7 cellular contexts compared by ENCODE assay signal in genomic region chrX:153981771-153982533, GRCh38. TPM values are rescaled to one million over a fixed set of nuclear protein-coding genes. Genes with fewer than 3 reads are reported as not detected.
DNase-seq lines count a peak whose midpoint lies in the region; TF ChIP-seq lines count a peak whose summit lies in the region.

No MANE protein-coding gene starts in this region.

- peaks cover 6% of the 10 kb centered on the region for H3K79me1 ChIP-seq in mesenchymal stem cell (replicated peaks; ENCODE audit: low read length, poor library complexity, severe bottlenecking)

- no peaks in the 10 kb centered on the region for H3F3A ChIP-seq in OCI-LY1 (ENCODE audit: insufficient read depth, low read length)

- TF ChIP-seq EP300 in transverse colon (IDR thresholded peaks at IDR 0.05; ENCODE audit: low read depth) = no peak

- H2BK12ac ChIP-seq in mesenchymal stem cell (ENCODE audit: low read length in 2 of 2) = no peak overlapping the region

- H3K27me3 ChIP-seq in OCI-LY1 (ENCODE audit: insufficient read depth, low read length) (no peaks in the 10 kb centered on the region), transverse colon (no peaks in the 10 kb centered on the region), mesenchymal stem cell (ENCODE audit: control insufficient read depth in 1 of 2, insufficient read depth in 1 of 2, low read length in 2 of 2) (peaks cover 0 to 11% of the 10 kb centered on the region in 2 experiments)

- H3K4me1 ChIP-seq in OCI-LY1 (ENCODE audit: insufficient read depth, low read length, severe bottlenecking) (peaks cover 47% of the 10 kb centered on the region), transverse colon (peaks cover 0 to 16% (median 10%) of the 10 kb centered on the region in 4 donors), mesenchymal stem cell (ENCODE audit: control insufficient read depth, insufficient read depth, low read depth, low read length) (peaks cover 5% of the 10 kb centered on the region)

- WGBS in transverse colon (ENCODE audit: low coverage in 1 of 2), 2 donors = 81% methylated on average over 51 of the region's 52 CpGs; no CpG with 5 or more reads in 1 of the 2 donors
- 96% methylated on average over 45 of the region's 52 CpGs for WGBS in mesenchymal stem cell

- in situ Hi-C loops in transverse colon (cut with MboI; ENCODE audit: low pct_ligation_motif_present in 1 of 4, low pct_unique_long_range_greater_than_20kb in 1 of 4, low sequenced_read_pairs in 3 of 4) = no loop called here

- intact Hi-C loops in transverse colon (cut with DNase I; ENCODE audit: low total_unique reads) = no loop called here

- DNase-seq in activated effector memory CD4-positive, alpha-beta T cell treated with anti-CD3 and anti-CD28 coated beads, Interleukin-2, amount 50 U/mL, for 16 hours = peak; percentile 85
- DNase-seq in medulla oblongata (ENCODE audit: extremely low spot score) = peak; percentile 56
- DNase-seq in transverse colon = peak; percentile 62
- DNase-seq in SW480 (ENCODE audit: low spot score) = no peak
- DNase-seq in mesenchymal stem cell = no peak
- no peak for DNase-seq in COR-L47 (lab: John Stamatoyannopoulos, UW)

- H4K8ac ChIP-seq in mesenchymal stem cell (ENCODE audit: low read length) = no peak overlapping the region

- H3K27ac ChIP-seq in OCI-LY1 (ENCODE audit: low read depth, low read length, poor library complexity, severe bottlenecking) = peak overlapping the region; percentile 73
- H3K27ac ChIP-seq in transverse colon = peak overlapping the region; percentile 37 to 66 (median 55)
- H3K27ac ChIP-seq in mesenchymal stem cell (ENCODE audit: low read length, poor library complexity, severe bottlenecking) = no peak overlapping the region

- H3K79me2 ChIP-seq in OCI-LY1 (ENCODE audit: insufficient read depth, low read length) = no peaks in the 10 kb centered on the region

- peak overlapping the region in 1 of 2 experiments; percentile 32 for H3K14ac ChIP-seq in mesenchymal stem cell (ENCODE audit: low read length in 2 of 2)

- no peak overlapping the region for H4K91ac ChIP-seq in mesenchymal stem cell (ENCODE audit: low read length)

- no peak for TF ChIP-seq POLR2A in transverse colon (IDR thresholded peaks at IDR 0.05)

- H3K18ac ChIP-seq in mesenchymal stem cell (ENCODE audit: low read depth in 1 of 2, low read length in 2 of 2) = no peak overlapping the region

- H4K20me1 ChIP-seq in OCI-LY1 (ENCODE audit: insufficient read depth, low read length) = no peaks in the 10 kb centered on the region

- H2BK5ac ChIP-seq in mesenchymal stem cell (ENCODE audit: low read depth, low read length, poor library complexity, severe bottlenecking) = no peak overlapping the region

- H2BK120ac ChIP-seq in mesenchymal stem cell (ENCODE audit: low read depth, low read length) = no peak overlapping the region

- H2BK15ac ChIP-seq in mesenchymal stem cell (ENCODE audit: low read depth, poor library complexity, severe bottlenecking) = no peak overlapping the region

- H3K9me3 ChIP-seq in OCI-LY1 (ENCODE audit: low read length) = no peaks in the 10 kb centered on the region
- H3K9me3 ChIP-seq in transverse colon = no peaks in the 10 kb centered on the region
- H3K9me3 ChIP-seq in mesenchymal stem cell (ENCODE audit: control insufficient read depth, low read length) = no peaks in the 10 kb centered on the region

- no peak overlapping the region for H3K4me2 ChIP-seq in OCI-LY1 (ENCODE audit: low read length)
- no peak overlapping the region for H3K4me2 ChIP-seq in mesenchymal stem cell (ENCODE audit: low read length, poor library complexity, severe bottlenecking)

- H3K9ac ChIP-seq in OCI-LY1 (ENCODE audit: low read length) (no peak overlapping the region), mesenchymal stem cell (ENCODE audit: low read length) (no peak overlapping the region)

- no peak for TF ChIP-seq CTCF in OCI-LY1 (IDR thresholded peaks at IDR 0.05; ENCODE audit: low read length)
- TF ChIP-seq CTCF in transverse colon (IDR thresholded peaks at IDR 0.05) = no peak

- no peak overlapping the region for H3K4ac ChIP-seq in mesenchymal stem cell (ENCODE audit: low read depth in 1 of 2, low read length in 2 of 2)

- H3K36me3 ChIP-seq in OCI-LY1 (ENCODE audit: insufficient read depth, low read length) (no peaks in the 10 kb centered on the region), transverse colon (no peaks in the 10 kb centered on the region), mesenchymal stem cell (ENCODE audit: control insufficient read depth in 1 of 2, insufficient read depth in 2 of 2, low read depth in 1 of 2, low read length in 2 of 2) (peaks cover 0 to 17% of the 10 kb centered on the region in 2 experiments)

- no peak overlapping the region for H3K4me3 ChIP-seq in OCI-LY1 (ENCODE audit: low read depth, low read length, poor library complexity, severe bottlenecking)
- H3K4me3 ChIP-seq in transverse colon = no peak overlapping the region
- no peak overlapping the region for H3K4me3 ChIP-seq in mesenchymal stem cell (ENCODE audit: insufficient read depth in 1 of 2, low read depth in 1 of 2, low read length in 2 of 2)

- no peak overlapping the region for H2AFZ ChIP-seq in OCI-LY1 (ENCODE audit: low read length)
- no peak overlapping the region for H2AFZ ChIP-seq in mesenchymal stem cell (ENCODE audit: low read depth, low read length)

- no peaks in the 10 kb centered on the region for H3K9me2 ChIP-seq in OCI-LY1 (ENCODE audit: low read depth, low read length)

- H2AK5ac ChIP-seq in mesenchymal stem cell (ENCODE audit: low read length, severe bottlenecking) = no peak overlapping the region

- no peak overlapping the region for H3K23ac ChIP-seq in mesenchymal stem cell (ENCODE audit: low read length in 2 of 2)

RNA-seq across cellular contexts. Expression of gene TMEM187, which starts 9.4 kb away (rescaled TPM):
- 10 to 100 TPM in 1 of 4 donors, 1 to 10 TPM in 3; 1.6 to 11.2 (median 5.5) TPM for total RNA-seq in transverse colon
- 5.8 TPM for polyA plus RNA-seq in mesenchymal stem cell (2013, experiment 1 of 2)
- 5.5 TPM for polyA plus RNA-seq in mesenchymal stem cell (2013, experiment 2 of 2)

RNA-seq across cellular contexts. Expression of gene HCFC1, which starts 10.3 kb away (rescaled TPM):
- 10 to 100 TPM; 34.0 to 68.5 (median 49.8) TPM for total RNA-seq in transverse colon
- 27.2 TPM for polyA plus RNA-seq in mesenchymal stem cell (2013, experiment 1 of 2)
- 23.7 TPM for polyA plus RNA-seq in mesenchymal stem cell (2013, experiment 2 of 2)

RNA-seq across cellular contexts. Expression of gene RENBP, which starts 37.5 kb away (rescaled TPM):
- total RNA-seq in transverse colon = 10 to 100 TPM in 1 of 4 donors, 1 to 10 TPM in 2, not detected in 1; 4.6 to 13.1 (median 7.2) TPM
- polyA plus RNA-seq in mesenchymal stem cell (2013, experiment 1 of 2) = 20.4 TPM
- 17.0 TPM for polyA plus RNA-seq in mesenchymal stem cell (2013, experiment 2 of 2)

RNA-seq across cellular contexts. Expression of gene IRAK1, which starts 37.8 kb away (rescaled TPM):
- 100 to 1,000 TPM in 2 of 4 donors, 10 to 100 TPM in 2; 64.1 to 155 (median 107) TPM for total RNA-seq in transverse colon
- 92.3 TPM for polyA plus RNA-seq in mesenchymal stem cell (2013, experiment 1 of 2)
- 88.1 TPM for polyA plus RNA-seq in mesenchymal stem cell (2013, experiment 2 of 2)

RNA-seq across cellular contexts. Expression of gene NAA10, which starts 47.1 kb away (rescaled TPM):
- total RNA-seq in transverse colon = 10 to 100 TPM; 29.9 to 57.2 (median 47.4) TPM
- 173 TPM for polyA plus RNA-seq in mesenchymal stem cell (2013, experiment 1 of 2)
- 171 TPM for polyA plus RNA-seq in mesenchymal stem cell (2013, experiment 2 of 2)

Comparison
In these comparisons a context has a peak if more than half of its experiments do, and no peak if none do; other contexts are left out.
1. DNase-seq: peak in activated effector memory CD4-positive, alpha-beta T cell treated with anti-CD3 and anti-CD28 coated beads, Interleukin-2, amount 50 U/mL, for 16 hours (single experiment), medulla oblongata (single experiment) and transverse colon (single experiment); none in SW480 (single experiment), mesenchymal stem cell (single experiment) and COR-L47 (single experiment).